In genomic region chr11:9568854-9569587, GRCh38 we compare ENCODE assay signal across 1 cellular context.
A peak's percentile ranks its signal among the peaks of the same experiment; 100 is the strongest.
TF ChIP-seq lines count a peak whose summit lies in the region.

No MANE protein-coding gene starts in this region.

TF ChIP-seq in HepG2, 621 proteins besides CTCF, POLR2A, EP300 and RAD21 (continued from another document):
- TF ChIP-seq NFE2L2 (IDR thresholded peaks at IDR 0.05; ENCODE audit: low read length) (0 out of 2 replicates have a peak, but pooled peaks have one; percentile 4), HNF4G (IDR thresholded peaks at IDR 0.05; ENCODE audit: borderline replicate concordance, low read depth, low read length) (peak; percentile 99), HNF4G (CRISPR knock-in tag; IDR thresholded peaks at IDR 0.05; ENCODE audit: borderline replicate concordance, low read depth) (peak; percentile 88; the same call in 1 of the 2 replicates), GABPA (IDR thresholded peaks at IDR 0.05; ENCODE audit: low read depth, low read length) (no peak), GABPA (CRISPR knock-in tag; IDR thresholded peaks at IDR 0.05; ENCODE audit: low read depth) (peak; percentile 57), TAF1 (CRISPR knock-in tag; IDR thresholded peaks at IDR 0.05) (peak; percentile 63; the same call in 1 of the 2 replicates), NR2F2 (IDR thresholded peaks at IDR 0.05; ENCODE audit: borderline replicate concordance, low read depth) (peak; percentile 54; the same call in 1 of the 2 replicates), ZNF883 (CRISPR knock-in tag; IDR thresholded peaks at IDR 0.05; ENCODE audit: not compliant biosample characterization) (no peak), ZNF550 (CRISPR knock-in tag; IDR thresholded peaks at IDR 0.05; ENCODE audit: borderline replicate concordance) (no peak), ZFY (CRISPR knock-in tag; IDR thresholded peaks at IDR 0.05) (peak; percentile 44), ZNF580 (CRISPR knock-in tag; IDR thresholded peaks at IDR 0.05; ENCODE audit: borderline replicate concordance, low read depth) (peak; percentile 88; the same call in 1 of the 2 replicates), ZNF652 (CRISPR knock-in tag; IDR thresholded peaks at IDR 0.05; ENCODE audit: borderline replicate concordance, low read depth) (0 out of 2 replicates have a peak, but pooled peaks have one; percentile 28), ZFP90 (CRISPR knock-in tag; IDR thresholded peaks at IDR 0.05; ENCODE audit: borderline replicate concordance) (peak; percentile 71; the same call in 1 of the 2 replicates), RXRA (CRISPR knock-in tag; IDR thresholded peaks at IDR 0.05) (peak; percentile 65; the same call in 1 of the 2 replicates), NCOR1 (IDR thresholded peaks at IDR 0.05; ENCODE audit: borderline replicate concordance, low read length) (peak; percentile 89), MEF2D (CRISPR knock-in tag; IDR thresholded peaks at IDR 0.05) (peak; percentile 79), ZFP36L2 (CRISPR knock-in tag; IDR thresholded peaks at IDR 0.05) (no peak), ETV5 (CRISPR knock-in tag; IDR thresholded peaks at IDR 0.05; ENCODE audit: borderline replicate concordance) (peak; percentile 76; the same call in 1 of the 2 replicates), POLR2G (IDR thresholded peaks at IDR 0.05; ENCODE audit: low read depth, low read length) (peak; percentile 85), HMGXB4 (CRISPR knock-in tag; IDR thresholded peaks at IDR 0.05; ENCODE audit: borderline replicate concordance in 1 of 2, low read depth in 1 of 2) (peak in 1 of 2 experiments; percentile 59; a peak in 1 of 4 replicates), HOXA3 (CRISPR knock-in tag; IDR thresholded peaks at IDR 0.05) (peak; percentile 90), ZBTB3 (CRISPR knock-in tag; IDR thresholded peaks at IDR 0.05; ENCODE audit: borderline replicate concordance, low read depth) (no peak), SNAI1 (CRISPR knock-in tag; IDR thresholded peaks at IDR 0.05; ENCODE audit: borderline replicate concordance) (no peak), ZBTB21 (CRISPR knock-in tag; IDR thresholded peaks at IDR 0.05) (0 out of 2 replicates have a peak, but pooled peaks have one; percentile 45), ZMYM4 (CRISPR knock-in tag; IDR thresholded peaks at IDR 0.05) (peak; percentile 86), ASH2L (IDR thresholded peaks at IDR 0.05; ENCODE audit: insufficient read length, low read depth, low read length) (peak; percentile 98), ZNF24 (IDR thresholded peaks at IDR 0.05) (peak; percentile 23; the same call in 1 of the 2 replicates), SALL2 (CRISPR knock-in tag; IDR thresholded peaks at IDR 0.05) (peak; percentile 62; the same call in 1 of the 2 replicates), TBX3 (IDR thresholded peaks at IDR 0.05; ENCODE audit: borderline replicate concordance) (peak; percentile 95), MBD4 (IDR thresholded peaks at IDR 0.05; ENCODE audit: borderline replicate concordance, low read length) (peak; percentile 72; the same call in 1 of the 2 replicates), ATF7 (IDR thresholded peaks at IDR 0.05) (0 out of 2 replicates have a peak, but pooled peaks have one; percentile 3), ATF7 (CRISPR knock-in tag; IDR thresholded peaks at IDR 0.05) (no peak; the same call in 1 of the 2 replicates), NKX3-1 (CRISPR knock-in tag; IDR thresholded peaks at IDR 0.05) (peak; percentile 91), MTA3 (CRISPR knock-in tag; IDR thresholded peaks at IDR 0.05) (no peak), ZNF264 (CRISPR knock-in tag; IDR thresholded peaks at IDR 0.05) (peak; percentile 71; the same call in 1 of the 2 replicates), ZNF12 (CRISPR knock-in tag; IDR thresholded peaks at IDR 0.05) (peak; percentile 84), KDM4B (CRISPR knock-in tag; IDR thresholded peaks at IDR 0.05) (peak; percentile 78; the same call in 1 of the 2 replicates), SMAD3 (CRISPR knock-in tag; IDR thresholded peaks at IDR 0.05) (peak; percentile 71; the same call in 1 of the 2 replicates), ISL2 (CRISPR knock-in tag; IDR thresholded peaks at IDR 0.05) (peak; percentile 86), TEAD3 (CRISPR knock-in tag; optimal IDR thresholded peaks at IDR 0.05; ENCODE audit: borderline replicate concordance) (peak; percentile 85), ZNF337 (CRISPR knock-in tag; IDR thresholded peaks at IDR 0.05; ENCODE audit: borderline replicate concordance, low read depth) (peak; percentile 49; the same call in 1 of the 2 replicates), CEBPB (IDR thresholded peaks at IDR 0.05; ENCODE audit: borderline replicate concordance, low read depth, low read length) (peak; percentile 59; the same call in 1 of the 2 replicates), MATR3 (CRISPR knock-in tag; IDR thresholded peaks at IDR 0.05) (no peak), ZFP36L1 (CRISPR knock-in tag; IDR thresholded peaks at IDR 0.05) (peak; percentile 87)
- TF ChIP-seq, protein P1, sequence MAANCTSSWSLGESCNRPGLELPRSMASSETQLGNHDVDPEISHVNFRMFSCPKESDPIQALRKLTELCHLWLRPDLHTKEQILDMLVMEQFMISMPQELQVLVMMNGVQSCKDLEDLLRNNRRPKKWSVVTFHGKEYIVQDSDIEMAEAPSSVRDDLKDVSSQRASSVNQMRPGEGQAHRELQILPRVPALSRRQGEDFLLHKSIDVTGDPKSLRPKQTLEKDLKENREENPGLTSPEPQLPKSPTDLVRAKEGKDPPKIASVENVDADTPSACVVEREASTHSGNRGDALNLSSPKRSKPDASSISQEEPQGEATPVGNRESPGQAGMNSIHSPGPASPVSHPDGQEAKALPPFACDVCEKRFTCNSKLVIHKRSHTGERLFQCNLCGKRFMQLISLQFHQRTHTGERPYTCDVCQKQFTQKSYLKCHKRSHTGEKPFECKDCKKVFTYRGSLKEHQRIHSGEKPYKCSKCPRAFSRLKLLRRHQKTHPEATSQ (CRISPR knock-in tag; IDR thresholded peaks at IDR 0.05; ENCODE audit: borderline replicate concordance), result no peak
- TF ChIP-seq, protein P2, sequence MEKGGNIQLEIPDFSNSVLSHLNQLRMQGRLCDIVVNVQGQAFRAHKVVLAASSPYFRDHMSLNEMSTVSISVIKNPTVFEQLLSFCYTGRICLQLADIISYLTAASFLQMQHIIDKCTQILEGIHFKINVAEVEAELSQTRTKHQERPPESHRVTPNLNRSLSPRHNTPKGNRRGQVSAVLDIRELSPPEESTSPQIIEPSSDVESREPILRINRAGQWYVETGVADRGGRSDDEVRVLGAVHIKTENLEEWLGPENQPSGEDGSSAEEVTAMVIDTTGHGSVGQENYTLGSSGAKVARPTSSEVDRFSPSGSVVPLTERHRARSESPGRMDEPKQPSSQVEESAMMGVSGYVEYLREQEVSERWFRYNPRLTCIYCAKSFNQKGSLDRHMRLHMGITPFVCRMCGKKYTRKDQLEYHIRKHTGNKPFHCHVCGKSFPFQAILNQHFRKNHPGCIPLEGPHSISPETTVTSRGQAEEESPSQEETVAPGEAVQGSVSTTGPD (CRISPR knock-in tag; IDR thresholded peaks at IDR 0.05), result no peak
- TF ChIP-seq, protein P3, sequence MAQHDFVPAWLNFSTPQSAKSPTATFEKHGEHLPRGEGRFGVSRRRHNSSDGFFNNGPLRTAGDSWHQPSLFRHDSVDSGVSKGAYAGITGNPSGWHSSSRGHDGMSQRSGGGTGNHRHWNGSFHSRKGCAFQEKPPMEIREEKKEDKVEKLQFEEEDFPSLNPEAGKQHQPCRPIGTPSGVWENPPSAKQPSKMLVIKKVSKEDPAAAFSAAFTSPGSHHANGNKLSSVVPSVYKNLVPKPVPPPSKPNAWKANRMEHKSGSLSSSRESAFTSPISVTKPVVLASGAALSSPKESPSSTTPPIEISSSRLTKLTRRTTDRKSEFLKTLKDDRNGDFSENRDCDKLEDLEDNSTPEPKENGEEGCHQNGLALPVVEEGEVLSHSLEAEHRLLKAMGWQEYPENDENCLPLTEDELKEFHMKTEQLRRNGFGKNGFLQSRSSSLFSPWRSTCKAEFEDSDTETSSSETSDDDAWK (CRISPR knock-in tag; IDR thresholded peaks at IDR 0.05), result no peak
- TF ChIP-seq, protein P4, sequence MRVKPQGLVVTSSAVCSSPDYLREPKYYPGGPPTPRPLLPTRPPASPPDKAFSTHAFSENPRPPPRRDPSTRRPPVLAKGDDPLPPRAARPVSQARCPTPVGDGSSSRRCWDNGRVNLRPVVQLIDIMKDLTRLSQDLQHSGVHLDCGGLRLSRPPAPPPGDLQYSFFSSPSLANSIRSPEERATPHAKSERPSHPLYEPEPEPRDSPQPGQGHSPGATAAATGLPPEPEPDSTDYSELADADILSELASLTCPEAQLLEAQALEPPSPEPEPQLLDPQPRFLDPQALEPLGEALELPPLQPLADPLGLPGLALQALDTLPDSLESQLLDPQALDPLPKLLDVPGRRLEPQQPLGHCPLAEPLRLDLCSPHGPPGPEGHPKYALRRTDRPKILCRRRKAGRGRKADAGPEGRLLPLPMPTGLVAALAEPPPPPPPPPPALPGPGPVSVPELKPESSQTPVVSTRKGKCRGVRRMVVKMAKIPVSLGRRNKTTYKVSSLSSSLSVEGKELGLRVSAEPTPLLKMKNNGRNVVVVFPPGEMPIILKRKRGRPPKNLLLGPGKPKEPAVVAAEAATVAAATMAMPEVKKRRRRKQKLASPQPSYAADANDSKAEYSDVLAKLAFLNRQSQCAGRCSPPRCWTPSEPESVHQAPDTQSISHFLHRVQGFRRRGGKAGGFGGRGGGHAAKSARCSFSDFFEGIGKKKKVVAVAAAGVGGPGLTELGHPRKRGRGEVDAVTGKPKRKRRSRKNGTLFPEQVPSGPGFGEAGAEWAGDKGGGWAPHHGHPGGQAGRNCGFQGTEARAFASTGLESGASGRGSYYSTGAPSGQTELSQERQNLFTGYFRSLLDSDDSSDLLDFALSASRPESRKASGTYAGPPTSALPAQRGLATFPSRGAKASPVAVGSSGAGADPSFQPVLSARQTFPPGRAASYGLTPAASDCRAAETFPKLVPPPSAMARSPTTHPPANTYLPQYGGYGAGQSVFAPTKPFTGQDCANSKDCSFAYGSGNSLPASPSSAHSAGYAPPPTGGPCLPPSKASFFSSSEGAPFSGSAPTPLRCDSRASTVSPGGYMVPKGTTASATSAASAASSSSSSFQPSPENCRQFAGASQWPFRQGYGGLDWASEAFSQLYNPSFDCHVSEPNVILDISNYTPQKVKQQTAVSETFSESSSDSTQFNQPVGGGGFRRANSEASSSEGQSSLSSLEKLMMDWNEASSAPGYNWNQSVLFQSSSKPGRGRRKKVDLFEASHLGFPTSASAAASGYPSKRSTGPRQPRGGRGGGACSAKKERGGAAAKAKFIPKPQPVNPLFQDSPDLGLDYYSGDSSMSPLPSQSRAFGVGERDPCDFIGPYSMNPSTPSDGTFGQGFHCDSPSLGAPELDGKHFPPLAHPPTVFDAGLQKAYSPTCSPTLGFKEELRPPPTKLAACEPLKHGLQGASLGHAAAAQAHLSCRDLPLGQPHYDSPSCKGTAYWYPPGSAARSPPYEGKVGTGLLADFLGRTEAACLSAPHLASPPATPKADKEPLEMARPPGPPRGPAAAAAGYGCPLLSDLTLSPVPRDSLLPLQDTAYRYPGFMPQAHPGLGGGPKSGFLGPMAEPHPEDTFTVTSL (CRISPR knock-in tag; IDR thresholded peaks at IDR 0.05; ENCODE audit: borderline replicate concordance), result peak; percentile 77; the same call in 1 of the 2 replicates
- TF ChIP-seq, protein P5, sequence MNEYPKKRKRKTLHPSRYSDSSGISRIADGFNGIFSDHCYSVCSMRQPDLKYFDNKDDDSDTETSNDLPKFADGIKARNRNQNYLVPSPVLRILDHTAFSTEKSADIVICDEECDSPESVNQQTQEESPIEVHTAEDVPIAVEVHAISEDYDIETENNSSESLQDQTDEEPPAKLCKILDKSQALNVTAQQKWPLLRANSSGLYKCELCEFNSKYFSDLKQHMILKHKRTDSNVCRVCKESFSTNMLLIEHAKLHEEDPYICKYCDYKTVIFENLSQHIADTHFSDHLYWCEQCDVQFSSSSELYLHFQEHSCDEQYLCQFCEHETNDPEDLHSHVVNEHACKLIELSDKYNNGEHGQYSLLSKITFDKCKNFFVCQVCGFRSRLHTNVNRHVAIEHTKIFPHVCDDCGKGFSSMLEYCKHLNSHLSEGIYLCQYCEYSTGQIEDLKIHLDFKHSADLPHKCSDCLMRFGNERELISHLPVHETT (CRISPR knock-in tag; conservative IDR thresholded peaks at IDR 0.05), result no peak
- TF ChIP-seq, protein P6, sequence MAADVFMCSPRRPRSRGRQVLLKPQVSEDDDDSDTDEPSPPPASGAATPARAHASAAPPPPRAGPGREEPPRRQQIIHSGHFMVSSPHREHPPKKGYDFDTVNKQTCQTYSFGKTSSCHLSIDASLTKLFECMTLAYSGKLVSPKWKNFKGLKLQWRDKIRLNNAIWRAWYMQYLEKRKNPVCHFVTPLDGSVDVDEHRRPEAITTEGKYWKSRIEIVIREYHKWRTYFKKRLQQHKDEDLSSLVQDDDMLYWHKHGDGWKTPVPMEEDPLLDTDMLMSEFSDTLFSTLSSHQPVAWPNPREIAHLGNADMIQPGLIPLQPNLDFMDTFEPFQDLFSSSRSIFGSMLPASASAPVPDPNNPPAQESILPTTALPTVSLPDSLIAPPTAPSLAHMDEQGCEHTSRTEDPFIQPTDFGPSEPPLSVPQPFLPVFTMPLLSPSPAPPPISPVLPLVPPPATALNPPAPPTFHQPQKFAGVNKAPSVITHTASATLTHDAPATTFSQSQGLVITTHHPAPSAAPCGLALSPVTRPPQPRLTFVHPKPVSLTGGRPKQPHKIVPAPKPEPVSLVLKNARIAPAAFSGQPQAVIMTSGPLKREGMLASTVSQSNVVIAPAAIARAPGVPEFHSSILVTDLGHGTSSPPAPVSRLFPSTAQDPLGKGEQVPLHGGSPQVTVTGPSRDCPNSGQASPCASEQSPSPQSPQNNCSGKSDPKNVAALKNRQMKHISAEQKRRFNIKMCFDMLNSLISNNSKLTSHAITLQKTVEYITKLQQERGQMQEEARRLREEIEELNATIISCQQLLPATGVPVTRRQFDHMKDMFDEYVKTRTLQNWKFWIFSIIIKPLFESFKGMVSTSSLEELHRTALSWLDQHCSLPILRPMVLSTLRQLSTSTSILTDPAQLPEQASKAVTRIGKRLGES (CRISPR knock-in tag; IDR thresholded peaks at IDR 0.05; ENCODE audit: borderline replicate concordance), result no peak
